In the genomic region with DNA sequence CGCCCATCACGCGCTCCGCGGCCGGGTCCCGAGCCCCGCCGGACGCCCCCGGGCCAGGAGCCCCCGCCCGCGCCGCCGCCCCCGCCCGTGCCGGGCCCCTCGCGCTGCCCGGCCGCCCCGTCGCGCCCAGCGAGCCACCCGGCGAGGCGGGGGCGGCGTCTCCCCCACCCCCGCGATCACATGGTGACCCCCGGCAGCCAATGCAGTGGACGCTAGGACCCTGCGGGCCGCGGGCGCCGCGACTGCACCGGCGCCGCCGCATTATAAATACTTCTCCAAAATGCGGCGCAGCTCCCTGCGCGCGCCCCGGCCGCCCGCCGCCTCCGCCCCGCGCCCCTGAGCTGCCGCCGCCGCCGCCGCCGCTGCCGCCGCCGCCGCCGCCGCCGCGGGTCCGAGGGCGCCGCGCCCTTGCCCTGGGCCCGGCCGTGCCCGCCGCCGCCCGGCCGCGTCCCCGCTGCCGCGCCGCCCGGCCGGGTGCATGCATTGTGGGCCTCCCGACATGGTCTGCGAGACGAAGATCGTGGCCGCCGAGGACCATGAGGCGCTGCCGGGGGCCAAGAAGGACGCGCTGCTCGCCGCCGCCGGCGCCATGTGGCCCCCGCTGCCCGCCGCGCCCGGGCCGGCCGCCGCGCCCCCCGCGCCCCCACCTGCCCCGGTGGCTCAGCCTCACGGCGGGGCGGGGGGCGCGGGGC, we compare ENCODE assay signal across 1 cellular context.
TF ChIP-seq lines count a peak whose summit lies in the region.

Gene NAT8L (plus strand): TSS at position 294 of the 692 bp plus-strand sequence. CDS start 185 bp downstream, at position 479.

TF ChIP-seq in K562, 482 proteins besides CTCF, POLR2A, EP300 and RAD21 (continued from another document and continues in another):
- no peak for TF ChIP-seq CHD7 (IDR thresholded peaks at IDR 0.05; ENCODE audit: low read depth, low read length)
- no peak for TF ChIP-seq ZBED1 (IDR thresholded peaks at IDR 0.05)
- TF ChIP-seq ETV5 (CRISPR knock-in tag; IDR thresholded peaks at IDR 0.05; ENCODE audit: low read depth): no peak
- no peak for TF ChIP-seq ZNF431 (CRISPR knock-in tag; IDR thresholded peaks at IDR 0.05)
- TF ChIP-seq USF1 (CRISPR knock-in tag; IDR thresholded peaks at IDR 0.05): peak; percentile 47; the same call in 1 of the 2 replicates
- no peak for TF ChIP-seq TBL1XR1 (IDR thresholded peaks at IDR 0.05; ENCODE audit: low read length in 2 of 2)
- no peak for TF ChIP-seq HDAC2 (IDR thresholded peaks at IDR 0.05)
- TF ChIP-seq ZBTB5 (IDR thresholded peaks at IDR 0.05): no peak
- TF ChIP-seq, protein P1, sequence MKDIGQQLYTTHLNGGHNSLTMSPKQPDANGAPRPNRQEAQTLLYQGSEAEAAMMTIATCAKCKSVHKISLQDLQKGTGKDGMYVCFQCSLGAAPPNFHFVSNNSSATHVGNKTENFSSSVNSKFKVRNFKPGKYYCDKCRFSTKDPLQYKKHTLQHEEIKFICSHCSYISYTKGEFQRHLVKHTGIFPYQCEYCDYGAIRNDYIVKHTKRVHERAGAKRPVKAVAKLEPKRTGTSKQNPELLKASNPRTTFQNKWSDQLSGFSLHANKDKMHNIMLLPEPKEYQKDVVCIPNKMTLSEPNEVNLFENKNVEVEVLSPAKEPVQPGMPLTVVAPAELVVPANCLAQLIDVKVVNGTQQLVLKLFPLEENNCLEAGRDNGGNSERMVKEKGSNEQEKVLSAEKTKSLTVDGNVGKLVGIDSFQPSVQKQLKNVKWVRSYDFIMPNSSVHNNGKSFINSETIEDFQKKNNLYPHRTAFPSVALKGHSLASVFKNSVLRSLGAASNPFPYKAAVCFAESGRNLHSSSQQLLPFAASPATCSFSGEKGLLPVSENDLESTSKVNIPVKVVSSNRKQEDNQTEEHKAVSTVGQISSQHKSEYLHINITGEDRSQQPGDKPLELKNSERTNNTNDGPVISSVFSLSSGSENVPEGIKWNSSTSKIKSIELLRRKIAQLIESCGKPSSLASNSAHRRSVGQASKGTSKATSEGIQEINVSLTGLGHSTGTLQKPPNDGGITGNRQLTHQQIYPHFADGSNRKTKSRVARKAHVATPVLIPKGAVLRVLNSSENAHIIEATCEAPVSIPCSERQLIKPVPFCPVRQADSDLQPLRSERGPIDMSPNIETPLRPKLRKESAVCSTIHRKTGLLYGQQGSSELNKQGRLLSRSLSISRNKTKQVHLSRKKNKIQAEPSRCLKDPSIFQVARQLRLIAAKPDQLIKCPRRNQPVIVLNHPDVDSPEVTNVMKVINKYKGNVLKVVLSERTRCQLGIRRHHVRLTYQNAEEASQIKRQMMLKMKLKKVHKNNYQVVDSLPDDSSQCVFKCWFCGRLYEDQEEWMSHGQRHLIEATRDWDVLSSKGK (CRISPR knock-in tag; IDR thresholded peaks at IDR 0.05): no peak
- no peak for TF ChIP-seq NCOR1 (IDR thresholded peaks at IDR 0.05)
- TF ChIP-seq ZSCAN32 (CRISPR knock-in tag; IDR thresholded peaks at IDR 0.05): no peak
- no peak for TF ChIP-seq RFX7 (CRISPR knock-in tag; IDR thresholded peaks at IDR 0.05)
- TF ChIP-seq HNRNPLL (IDR thresholded peaks at IDR 0.05; ENCODE audit: low read depth, low read length, poor library complexity, severe bottlenecking): no peak
- TF ChIP-seq TAF9B (IDR thresholded peaks at IDR 0.05; ENCODE audit: partially characterized antibody): no peak
- TF ChIP-seq YBX1 (IDR thresholded peaks at IDR 0.05): no peak
- TF ChIP-seq, protein P2, sequence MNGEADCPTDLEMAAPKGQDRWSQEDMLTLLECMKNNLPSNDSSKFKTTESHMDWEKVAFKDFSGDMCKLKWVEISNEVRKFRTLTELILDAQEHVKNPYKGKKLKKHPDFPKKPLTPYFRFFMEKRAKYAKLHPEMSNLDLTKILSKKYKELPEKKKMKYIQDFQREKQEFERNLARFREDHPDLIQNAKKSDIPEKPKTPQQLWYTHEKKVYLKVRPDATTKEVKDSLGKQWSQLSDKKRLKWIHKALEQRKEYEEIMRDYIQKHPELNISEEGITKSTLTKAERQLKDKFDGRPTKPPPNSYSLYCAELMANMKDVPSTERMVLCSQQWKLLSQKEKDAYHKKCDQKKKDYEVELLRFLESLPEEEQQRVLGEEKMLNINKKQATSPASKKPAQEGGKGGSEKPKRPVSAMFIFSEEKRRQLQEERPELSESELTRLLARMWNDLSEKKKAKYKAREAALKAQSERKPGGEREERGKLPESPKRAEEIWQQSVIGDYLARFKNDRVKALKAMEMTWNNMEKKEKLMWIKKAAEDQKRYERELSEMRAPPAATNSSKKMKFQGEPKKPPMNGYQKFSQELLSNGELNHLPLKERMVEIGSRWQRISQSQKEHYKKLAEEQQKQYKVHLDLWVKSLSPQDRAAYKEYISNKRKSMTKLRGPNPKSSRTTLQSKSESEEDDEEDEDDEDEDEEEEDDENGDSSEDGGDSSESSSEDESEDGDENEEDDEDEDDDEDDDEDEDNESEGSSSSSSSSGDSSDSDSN (IDR thresholded peaks at IDR 0.05; ENCODE audit: borderline replicate concordance in 1 of 2, low read depth in 2 of 2, low read length in 2 of 2): peak in 1 of 2 experiments; percentile 36; a peak in 1 of 4 replicates
- TF ChIP-seq AFF1 (IDR thresholded peaks at IDR 0.05; ENCODE audit: low read depth in 1 of 2, partially characterized antibody in 2 of 2): no peak
- TF ChIP-seq, protein P3, sequence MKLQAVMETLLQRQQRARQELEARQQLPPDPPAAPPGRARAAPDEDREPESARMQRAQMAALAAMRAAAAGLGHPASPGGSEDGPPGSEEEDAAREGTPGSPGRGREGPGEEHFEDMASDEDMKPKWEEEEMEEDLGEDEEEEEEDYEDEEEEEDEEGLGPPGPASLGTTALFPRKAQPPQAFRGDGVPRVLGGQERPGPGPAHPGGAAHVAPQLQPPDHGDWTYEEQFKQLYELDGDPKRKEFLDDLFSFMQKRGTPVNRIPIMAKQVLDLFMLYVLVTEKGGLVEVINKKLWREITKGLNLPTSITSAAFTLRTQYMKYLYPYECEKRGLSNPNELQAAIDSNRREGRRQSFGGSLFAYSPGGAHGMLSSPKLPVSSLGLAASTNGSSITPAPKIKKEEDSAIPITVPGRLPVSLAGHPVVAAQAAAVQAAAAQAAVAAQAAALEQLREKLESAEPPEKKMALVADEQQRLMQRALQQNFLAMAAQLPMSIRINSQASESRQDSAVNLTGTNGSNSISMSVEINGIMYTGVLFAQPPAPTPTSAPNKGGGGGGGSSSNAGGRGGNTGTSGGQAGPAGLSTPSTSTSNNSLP (IDR thresholded peaks at IDR 0.05; ENCODE audit: borderline replicate concordance, low read depth, low read length): no peak
- no peak for TF ChIP-seq ZNF263 (CRISPR knock-in tag; IDR thresholded peaks at IDR 0.05; ENCODE audit: borderline replicate concordance)
- peak; percentile 29; the same call in 1 of the 2 replicates for TF ChIP-seq PHF8 (IDR thresholded peaks at IDR 0.05; ENCODE audit: borderline replicate concordance, low read length)
- no peak for TF ChIP-seq ZNF121 (CRISPR knock-in tag; conservative IDR thresholded peaks at IDR 0.05)
